2 cellular contexts compared by ENCODE assay signal in the genomic region with DNA sequence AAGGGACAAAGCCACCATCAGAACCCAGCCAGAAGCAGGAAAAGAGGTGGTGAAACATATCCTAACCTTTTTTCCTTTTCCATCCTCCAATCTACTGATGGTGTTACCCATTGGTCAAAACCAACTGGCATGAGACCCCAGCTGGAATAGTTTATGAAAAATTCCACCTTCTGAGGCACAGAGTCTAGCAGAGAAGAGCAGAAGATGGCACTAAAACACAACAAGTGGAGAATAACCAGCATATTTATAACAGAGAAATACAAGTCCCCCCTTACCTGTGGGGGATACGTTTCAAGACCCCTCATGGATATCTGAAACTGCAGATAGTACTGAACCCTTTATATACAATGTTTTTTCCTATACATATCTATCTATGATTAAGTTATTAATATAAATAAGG.
A peak's percentile ranks its signal among the peaks of the same experiment; 100 is the strongest.
TF ChIP-seq lines count a peak whose summit lies in the region.

No MANE protein-coding gene starts in this region.

TF ChIP-seq in HEK293, 187 proteins besides CTCF, POLR2A, EP300 and RAD21 (continues in another document):
- TF ChIP-seq ZNF10 (tag by site-specific recombination; IDR thresholded peaks at IDR 0.05) (no peak), ZBTB20 (tag by site-specific recombination; IDR thresholded peaks at IDR 0.05) (no peak), ZNF274 (IDR thresholded peaks at IDR 0.05; ENCODE audit: low read length) (no peak), ZNF274 (tag by site-specific recombination; IDR thresholded peaks at IDR 0.05; ENCODE audit: borderline replicate concordance) (no peak), ZNF549 (tag by site-specific recombination; IDR thresholded peaks at IDR 0.05) (no peak), ZNF202 (tag by site-specific recombination; IDR thresholded peaks at IDR 0.05; ENCODE audit: borderline replicate concordance) (no peak), REPIN1 (tag by site-specific recombination; IDR thresholded peaks at IDR 0.05; ENCODE audit: low read depth) (no peak), ZNF654 (tag by site-specific recombination; IDR thresholded peaks at IDR 0.05; ENCODE audit: low read depth) (0 out of 2 replicates have a peak, but pooled peaks have one; percentile 9)
- TF ChIP-seq, protein P1, sequence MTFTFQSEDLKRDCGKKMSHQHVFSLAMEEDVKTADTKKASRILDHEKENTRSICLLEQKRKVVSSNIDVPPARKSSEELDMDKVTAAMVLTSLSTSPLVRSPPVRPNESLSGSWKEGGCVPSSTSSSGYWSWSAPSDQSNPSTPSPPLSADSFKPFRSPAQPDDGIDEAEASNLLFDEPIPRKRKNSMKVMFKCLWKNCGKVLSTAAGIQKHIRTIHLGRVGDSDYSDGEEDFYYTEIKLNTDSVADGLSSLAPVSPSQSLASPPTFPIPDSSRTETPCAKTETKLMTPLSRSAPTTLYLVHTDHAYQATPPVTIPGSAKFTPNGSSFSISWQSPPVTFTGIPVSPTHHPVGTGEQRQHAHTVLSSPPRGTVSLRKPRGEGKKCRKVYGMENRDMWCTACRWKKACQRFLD (tag by site-specific recombination; IDR thresholded peaks at IDR 0.05), result no peak
- TF ChIP-seq, protein P2, sequence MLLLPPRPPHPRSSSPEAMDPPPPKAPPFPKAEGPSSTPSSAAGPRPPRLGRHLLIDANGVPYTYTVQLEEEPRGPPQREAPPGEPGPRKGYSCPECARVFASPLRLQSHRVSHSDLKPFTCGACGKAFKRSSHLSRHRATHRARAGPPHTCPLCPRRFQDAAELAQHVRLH (tag by site-specific recombination; IDR thresholded peaks at IDR 0.05), result no peak
- TF ChIP-seq, protein P3, sequence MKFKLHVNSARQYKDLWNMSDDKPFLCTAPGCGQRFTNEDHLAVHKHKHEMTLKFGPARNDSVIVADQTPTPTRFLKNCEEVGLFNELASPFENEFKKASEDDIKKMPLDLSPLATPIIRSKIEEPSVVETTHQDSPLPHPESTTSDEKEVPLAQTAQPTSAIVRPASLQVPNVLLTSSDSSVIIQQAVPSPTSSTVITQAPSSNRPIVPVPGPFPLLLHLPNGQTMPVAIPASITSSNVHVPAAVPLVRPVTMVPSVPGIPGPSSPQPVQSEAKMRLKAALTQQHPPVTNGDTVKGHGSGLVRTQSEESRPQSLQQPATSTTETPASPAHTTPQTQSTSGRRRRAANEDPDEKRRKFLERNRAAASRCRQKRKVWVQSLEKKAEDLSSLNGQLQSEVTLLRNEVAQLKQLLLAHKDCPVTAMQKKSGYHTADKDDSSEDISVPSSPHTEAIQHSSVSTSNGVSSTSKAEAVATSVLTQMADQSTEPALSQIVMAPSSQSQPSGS (tag by site-specific recombination; IDR thresholded peaks at IDR 0.05; ENCODE audit: low read depth), result no peak
- TF ChIP-seq, protein P4, sequence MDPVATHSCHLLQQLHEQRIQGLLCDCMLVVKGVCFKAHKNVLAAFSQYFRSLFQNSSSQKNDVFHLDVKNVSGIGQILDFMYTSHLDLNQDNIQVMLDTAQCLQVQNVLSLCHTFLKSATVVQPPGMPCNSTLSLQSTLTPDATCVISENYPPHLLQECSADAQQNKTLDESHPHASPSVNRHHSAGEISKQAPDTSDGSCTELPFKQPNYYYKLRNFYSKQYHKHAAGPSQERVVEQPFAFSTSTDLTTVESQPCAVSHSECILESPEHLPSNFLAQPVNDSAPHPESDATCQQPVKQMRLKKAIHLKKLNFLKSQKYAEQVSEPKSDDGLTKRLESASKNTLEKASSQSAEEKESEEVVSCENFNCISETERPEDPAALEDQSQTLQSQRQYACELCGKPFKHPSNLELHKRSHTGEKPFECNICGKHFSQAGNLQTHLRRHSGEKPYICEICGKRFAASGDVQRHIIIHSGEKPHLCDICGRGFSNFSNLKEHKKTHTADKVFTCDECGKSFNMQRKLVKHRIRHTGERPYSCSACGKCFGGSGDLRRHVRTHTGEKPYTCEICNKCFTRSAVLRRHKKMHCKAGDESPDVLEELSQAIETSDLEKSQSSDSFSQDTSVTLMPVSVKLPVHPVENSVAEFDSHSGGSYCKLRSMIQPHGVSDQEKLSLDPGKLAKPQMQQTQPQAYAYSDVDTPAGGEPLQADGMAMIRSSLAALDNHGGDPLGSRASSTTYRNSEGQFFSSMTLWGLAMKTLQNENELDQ (tag by site-specific recombination; IDR thresholded peaks at IDR 0.05; ENCODE audit: low read depth), result no peak
- TF ChIP-seq, protein P5, sequence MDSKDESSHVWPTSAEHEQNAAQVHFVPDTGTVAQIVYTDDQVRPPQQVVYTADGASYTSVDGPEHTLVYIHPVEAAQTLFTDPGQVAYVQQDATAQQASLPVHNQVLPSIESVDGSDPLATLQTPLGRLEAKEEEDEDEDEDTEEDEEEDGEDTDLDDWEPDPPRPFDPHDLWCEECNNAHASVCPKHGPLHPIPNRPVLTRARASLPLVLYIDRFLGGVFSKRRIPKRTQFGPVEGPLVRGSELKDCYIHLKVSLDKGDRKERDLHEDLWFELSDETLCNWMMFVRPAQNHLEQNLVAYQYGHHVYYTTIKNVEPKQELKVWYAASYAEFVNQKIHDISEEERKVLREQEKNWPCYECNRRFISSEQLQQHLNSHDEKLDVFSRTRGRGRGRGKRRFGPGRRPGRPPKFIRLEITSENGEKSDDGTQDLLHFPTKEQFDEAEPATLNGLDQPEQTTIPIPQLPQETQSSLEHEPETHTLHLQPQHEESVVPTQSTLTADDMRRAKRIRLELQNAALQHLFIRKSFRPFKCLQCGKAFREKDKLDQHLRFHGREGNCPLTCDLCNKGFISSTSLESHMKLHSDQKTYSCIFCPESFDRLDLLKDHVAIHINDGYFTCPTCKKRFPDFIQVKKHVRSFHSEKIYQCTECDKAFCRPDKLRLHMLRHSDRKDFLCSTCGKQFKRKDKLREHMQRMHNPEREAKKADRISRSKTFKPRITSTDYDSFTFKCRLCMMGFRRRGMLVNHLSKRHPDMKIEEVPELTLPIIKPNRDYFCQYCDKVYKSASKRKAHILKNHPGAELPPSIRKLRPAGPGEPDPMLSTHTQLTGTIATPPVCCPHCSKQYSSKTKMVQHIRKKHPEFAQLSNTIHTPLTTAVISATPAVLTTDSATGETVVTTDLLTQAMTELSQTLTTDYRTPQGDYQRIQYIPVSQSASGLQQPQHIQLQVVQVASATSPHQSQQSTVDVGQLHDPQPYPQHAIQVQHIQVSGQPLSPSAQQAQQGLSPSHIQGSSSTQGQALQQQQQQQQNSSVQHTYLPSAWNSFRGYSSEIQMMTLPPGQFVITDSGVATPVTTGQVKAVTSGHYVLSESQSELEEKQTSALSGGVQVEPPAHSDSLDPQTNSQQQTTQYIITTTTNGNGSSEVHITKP (tag by site-specific recombination; IDR thresholded peaks at IDR 0.05), result peak; percentile 18; the same call in 1 of the 2 replicates
- TF ChIP-seq, protein P6, sequence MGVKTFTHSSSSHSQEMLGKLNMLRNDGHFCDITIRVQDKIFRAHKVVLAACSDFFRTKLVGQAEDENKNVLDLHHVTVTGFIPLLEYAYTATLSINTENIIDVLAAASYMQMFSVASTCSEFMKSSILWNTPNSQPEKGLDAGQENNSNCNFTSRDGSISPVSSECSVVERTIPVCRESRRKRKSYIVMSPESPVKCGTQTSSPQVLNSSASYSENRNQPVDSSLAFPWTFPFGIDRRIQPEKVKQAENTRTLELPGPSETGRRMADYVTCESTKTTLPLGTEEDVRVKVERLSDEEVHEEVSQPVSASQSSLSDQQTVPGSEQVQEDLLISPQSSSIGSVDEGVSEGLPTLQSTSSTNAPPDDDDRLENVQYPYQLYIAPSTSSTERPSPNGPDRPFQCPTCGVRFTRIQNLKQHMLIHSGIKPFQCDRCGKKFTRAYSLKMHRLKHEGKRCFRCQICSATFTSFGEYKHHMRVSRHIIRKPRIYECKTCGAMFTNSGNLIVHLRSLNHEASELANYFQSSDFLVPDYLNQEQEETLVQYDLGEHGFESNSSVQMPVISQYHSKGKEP (tag by site-specific recombination; IDR thresholded peaks at IDR 0.05), result no peak

TF ChIP-seq in H1, 55 proteins besides CTCF, POLR2A, EP300 and RAD21 (continued from another document):
- TF ChIP-seq SP4 (IDR thresholded peaks at IDR 0.05; ENCODE audit: low read length) (no peak), CREB1 (IDR thresholded peaks at IDR 0.05) (no peak)
TF ChIP-seq in H1: peak in this region for 0.
